In the genomic region with DNA sequence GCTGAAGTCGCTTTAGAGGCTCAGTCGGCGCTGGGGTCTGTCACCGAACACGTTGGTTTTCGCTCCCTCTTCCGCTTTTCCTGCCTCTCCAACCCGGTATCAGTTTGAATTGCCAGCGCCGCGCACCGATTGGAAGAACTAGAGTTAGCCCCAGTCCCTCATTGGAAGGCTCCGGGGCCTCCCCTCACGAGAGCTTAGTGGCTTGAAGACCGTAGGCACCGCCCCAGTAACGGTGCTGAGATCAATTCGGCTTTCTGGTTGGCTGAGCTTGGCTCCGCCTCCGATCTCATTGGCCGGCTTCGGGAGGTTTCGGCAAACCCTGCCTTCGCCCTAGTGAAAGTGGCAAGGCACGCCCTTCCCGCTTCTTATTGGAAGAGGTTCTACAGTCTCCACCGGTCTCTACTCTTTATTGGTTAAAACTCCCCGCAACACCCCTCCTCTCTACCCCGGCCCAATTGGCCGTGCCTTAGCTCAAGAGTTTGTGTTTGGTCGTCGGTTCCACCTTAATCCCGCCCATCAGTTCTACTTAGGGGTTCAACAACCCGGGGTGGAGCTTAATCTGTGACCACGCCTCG, we compare ENCODE assay signal across 8 cellular contexts. TPM values are rescaled to one million over a fixed set of nuclear protein-coding genes. Genes with fewer than 3 reads are reported as not detected.
DNase-seq lines count a peak whose midpoint lies in the region; ATAC-seq and TF ChIP-seq lines count a peak whose summit lies in the region.
"Not testable (repeated sequence)": the region's sequence is repeated elsewhere in the genome, so short reads cannot be mapped to it uniquely, and the experiment has no call there.

Gene FAM72A (minus strand): TSS at position 51 of the 575 bp plus-strand sequence. CDS start 814 bp downstream, outside the sequence.

- ATAC-seq in HCT116, result peak; percentile 83
- ATAC-seq in activated T-cell treated with anti-CD3 and anti-CD28 coated beads, Interleukin-2, amount 50 U/mL, for 72 hours (replicated peaks in 1 of 2), result peak; percentile 87 to 90
- ATAC-seq in natural killer cell, result peak; percentile 81 to 94 (median 82)

- H4K20me1 ChIP-seq in DOHH2 (ENCODE audit: control insufficient read depth, insufficient read depth, low read depth, low read length); HCT116 (ENCODE audit: insufficient read depth): not testable (repeated sequence)

- not testable (repeated sequence) for H3K36me3 Mint-ChIP-seq in activated T-cell treated with anti-CD3 and anti-CD28 coated beads, Interleukin-2, amount 50 U/mL, for 72 hours (ENCODE audit: insufficient read depth in 2 of 2); natural killer cell

- not testable (repeated sequence) for H3K4me1 ChIP-seq in DOHH2 (ENCODE audit: control insufficient read depth, low read length); HCT116 (ENCODE audit: control insufficient read depth in 1 of 2, insufficient read depth in 2 of 2, low read length in 2 of 2); esophagus squamous epithelium

- RAD21 ChIA-PET in HCT116 (lab: Charles Lee; ENCODE audit: low non-redundant PET in 1 of 2, low total read pairs in 2 of 2, uncharacterized antibody in 2 of 2, unreplicated experiment in 2 of 2), result not testable (repeated sequence)

- not testable (repeated sequence) for H3K9me3 ChIP-seq in DOHH2 (ENCODE audit: control insufficient read depth, insufficient read depth, low read length); HCT116 (ENCODE audit: control insufficient read depth in 1 of 2, insufficient read depth in 1 of 2, low read depth in 1 of 2, low read length in 2 of 2); esophagus squamous epithelium

- H3K9me2 ChIP-seq in DOHH2 (replicated peaks; ENCODE audit: control insufficient read depth, low read length); HCT116 (ENCODE audit: insufficient read depth): not testable (repeated sequence)

- not testable (repeated sequence) for H3K27me3 Mint-ChIP-seq in activated T-cell treated with anti-CD3 and anti-CD28 coated beads, Interleukin-2, amount 50 U/mL, for 72 hours (ENCODE audit: low read depth); natural killer cell (ENCODE audit: low read depth in 2 of 2)

- H3K4me3 ChIP-seq in DOHH2 (ENCODE audit: low read length), result peak within 1 kb of the TSS; percentile 66
- peak within 1 kb of the TSS; percentile 45 to 51 for H3K4me3 ChIP-seq in HCT116 (replicated peaks in 1 of 2; ENCODE audit: low read depth in 1 of 2, low read length in 2 of 2)
- peak within 1 kb of the TSS; percentile 44 to 73 (median 62) for H3K4me3 ChIP-seq in esophagus squamous epithelium

- WGBS in esophagus squamous epithelium, 2 donors, result 0% methylated on average over 3 to 12 of the region's 36 CpGs

- BruUV-seq in HCT116 (replicated peaks; lab: Mats Ljungman, UMichigan), result not testable (repeated sequence)

- H2AFZ ChIP-seq in HCT116 (ENCODE audit: low read depth, low read length, poor library complexity, severe bottlenecking), result not testable (repeated sequence)

- H3K27me3 ChIP-seq in DOHH2 (ENCODE audit: control insufficient read depth, low read length); HCT116 (ENCODE audit: insufficient read depth, low read length); esophagus squamous epithelium: not testable (repeated sequence)

- not testable (repeated sequence) for TF ChIP-seq RAD21 in HCT116 (IDR thresholded peaks at IDR 0.05; ENCODE audit: low read depth)

- TF ChIP-seq CTCF in DOHH2 (IDR thresholded peaks at IDR 0.05; ENCODE audit: low read depth, low read length, poor library complexity, severe bottlenecking); HCT116 (IDR thresholded peaks at IDR 0.05 in 2 of 3, conservative IDR thresholded peaks at IDR 0.05 in 1 of 3; ENCODE audit: borderline replicate concordance in 1 of 3, insufficient read depth in 1 of 3, low read depth in 2 of 3, low read length in 2 of 3); esophagus squamous epithelium (IDR thresholded peaks at IDR 0.05); natural killer cell (IDR thresholded peaks at IDR 0.05): not testable (repeated sequence)

- H3K27ac Mint-ChIP-seq in activated T-cell treated with anti-CD3 and anti-CD28 coated beads, Interleukin-2, amount 50 U/mL, for 72 hours, result peak within 1 kb of the TSS; percentile 25
- peak within 1 kb of the TSS; percentile 63 to 83 for H3K27ac Mint-ChIP-seq in natural killer cell

- CTCF ChIA-PET in HCT116 (lab: Charles Lee), result not testable (repeated sequence)

- H3K9me3 Mint-ChIP-seq in activated T-cell treated with anti-CD3 and anti-CD28 coated beads, Interleukin-2, amount 50 U/mL, for 72 hours; natural killer cell: not testable (repeated sequence)

- peak within 1 kb of the TSS; percentile 81 to 89 for H3K4me3 Mint-ChIP-seq in activated T-cell treated with anti-CD3 and anti-CD28 coated beads, Interleukin-2, amount 50 U/mL, for 72 hours
- H3K4me3 Mint-ChIP-seq in natural killer cell, result peak within 1 kb of the TSS; percentile 84

- POLR2A ChIA-PET in HCT116 (lab: Charles Lee), result not testable (repeated sequence)

- H3K27ac ChIP-seq in DOHH2 (ENCODE audit: low read depth, low read length), result not testable (repeated sequence)
- peak within 1 kb of the TSS; percentile 48; the same call in 1 of the 2 replicates for H3K27ac ChIP-seq in HCT116 (ENCODE audit: low read depth, low read length)
- peak within 1 kb of the TSS; percentile 82 to 94 (median 92) for H3K27ac ChIP-seq in esophagus squamous epithelium

- not testable (repeated sequence) for TF ChIP-seq POLR2A in HCT116 (IDR thresholded peaks at IDR 0.05; ENCODE audit: borderline replicate concordance, extremely low read depth, insufficient read depth, insufficient read length); esophagus squamous epithelium (IDR thresholded peaks at IDR 0.05)

- H3F3A ChIP-seq in DOHH2 (ENCODE audit: control insufficient read depth, insufficient read depth), result not testable (repeated sequence)

- H3K4me2 ChIP-seq in DOHH2 (ENCODE audit: low read length), result peak within 1 kb of the TSS; percentile 27; the same call in 1 of the 2 replicates
- peak within 1 kb of the TSS; percentile 48 for H3K4me2 ChIP-seq in HCT116 (ENCODE audit: low read length)

- H3K36me3 ChIP-seq in DOHH2 (ENCODE audit: control insufficient read depth, low read length); HCT116 (ENCODE audit: control insufficient read depth in 1 of 2, insufficient read depth in 2 of 2, low read length in 2 of 2); esophagus squamous epithelium: not testable (repeated sequence)

- not testable (repeated sequence) for H3K79me2 ChIP-seq in DOHH2 (ENCODE audit: control insufficient read depth, low read length); HCT116 (ENCODE audit: insufficient read depth, low read length)

- peak within 1 kb of the TSS; percentile 47; the same call in 1 of the 2 replicates for H3K9ac ChIP-seq in HCT116 (ENCODE audit: low read length)

- intact Hi-C loops in HCT116 (cut with micrococcal nuclease); esophagus squamous epithelium (cut with DNase I); natural killer cell (cut with micrococcal nuclease): not testable (repeated sequence)

- DNase-seq in HCT116 (ENCODE audit: low read depth, low spot score), result peak; percentile 99
- peak; percentile 100 for DNase-seq in M059J (ENCODE audit: low read depth)
- peak; percentile 99 for DNase-seq in RPMI8226
- peak; percentile 93 to 97 for DNase-seq in activated T-cell treated with anti-CD3 and anti-CD28 coated beads, Interleukin-2, amount 50 U/mL, for 72 hours
- DNase-seq in esophagus squamous epithelium (lab: John Stamatoyannopoulos, UW), result peak; percentile 95
- peak; percentile 96 for DNase-seq in natural killer cell
- peak; percentile 95 to 99 for DNase-seq in stimulated activated CD8-positive, alpha-beta memory T cell treated with anti-CD3 and anti-CD28 coated beads, Interleukin-7, amount 100 ng/mL, for 4 hours (ENCODE audit: low read depth in 2 of 2)

- not testable (repeated sequence) for H3K4me1 Mint-ChIP-seq in activated T-cell treated with anti-CD3 and anti-CD28 coated beads, Interleukin-2, amount 50 U/mL, for 72 hours (ENCODE audit: low read depth); natural killer cell

TF ChIP-seq in HCT116, 20 proteins besides CTCF, POLR2A, EP300 and RAD21:
- peak; percentile 68 for TF ChIP-seq SP1 (IDR thresholded peaks at IDR 0.05; ENCODE audit: low read depth)

RNA-seq across cellular contexts. Expression of gene FAM72A, which starts in this region (rescaled TPM):
- total RNA-seq in HCT116 (2021; ENCODE audit: unreplicated experiment) (23.0 TPM), esophagus squamous epithelium (1 to 10 TPM in 3 of 4 donors, not detected in 1; 2.5 to 4.2 (median 3.7) TPM), natural killer cell (1 to 10 TPM in 2 of 3 donors, under 1 TPM in 1; 0.60 to 2.4 (median 1.8) TPM)
- 26.4 and 29.3 TPM in 2 replicates for polyA plus RNA-seq in HCT116 (2012)
- 9.1 and 13.3 TPM in 2 replicates for total RNA-seq in M059J (2014; rRNA removed; shearing (Covaris generic))
- 10 to 100 TPM; 40.6 to 46.0 TPM for total RNA-seq in activated T-cell treated with anti-CD3 and anti-CD28 coated beads, Interleukin-2, amount 50 U/mL, for 72 hours
